Comparison of ENCODE assay signal across 13 cellular contexts in genomic region chr13:98450012-98450411, GRCh38.
A peak's percentile ranks its signal among the peaks of the same experiment; 100 is the strongest.
DNase-seq lines count a peak whose midpoint lies in the region; ATAC-seq, FAIRE-seq and TF ChIP-seq lines count a peak whose summit lies in the region.
"Had no signal": no experiment of that assay in that cellular context is flagged by ENCODE, and none has a peak within 500 bp of the region (broad histone marks: within the 10 kb centered on the region; RNA-seq: fewer than 3 reads in every experiment).

No MANE protein-coding gene starts in this region.

- H3K23ac ChIP-seq in mesendoderm (ENCODE audit: low read length): no peak overlapping the region

- H3K79me2 ChIP-seq in astrocyte (ENCODE audit: insufficient read depth, low read length) (no peaks in the 10 kb centered on the region), mesendoderm (ENCODE audit: control insufficient read depth, insufficient read depth, low read length) (no peaks in the 10 kb centered on the region), Karpas-422 (ENCODE audit: low read length) (no peaks in the 10 kb centered on the region)

- H2AFZ ChIP-seq in astrocyte (ENCODE audit: low read depth, low read length) (no peak overlapping the region), Karpas-422 (ENCODE audit: low read length) (no peak overlapping the region)

- intact Hi-C loops in left ventricle myocardium inferior (cut with micrococcal nuclease) (loop anchor here (10.0 kb wide), 1 partner anchor 125 kb away; the partner anchor contains the start of gene STK24), left ventricle myocardium superior (cut with micrococcal nuclease) (no loop called here)

- DNase-seq in left ventricle myocardium inferior (no peak), left ventricle myocardium superior (no peak), astrocyte (ENCODE audit: low read depth) (no peak), mesendoderm (no peak), Karpas-422 (no peak), urothelium cell line (ENCODE audit: low spot score) (no peak), NCI-H69 (lab: John Stamatoyannopoulos, UW) (no peak)
- DNase-seq: activated T-cell treated with anti-CD3 and anti-CD28 coated beads, Interleukin-2, amount 50 U/mL, for 4 hours; AML-193; brain microvascular endothelial cell; HCEC 1CT had no signal

- H3K36me3 ChIP-seq in left ventricle myocardium inferior: peaks cover 39% of the 10 kb centered on the region
- H3K36me3 ChIP-seq in astrocyte (ENCODE audit: insufficient read depth, low read length): peaks cover 20% of the 10 kb centered on the region
- H3K36me3 ChIP-seq in mesendoderm (ENCODE audit: control insufficient read depth, insufficient read depth, low read length): peaks cover 5% of the 10 kb centered on the region
- no peaks in the 10 kb centered on the region for H3K36me3 ChIP-seq in urinary bladder (ENCODE audit: insufficient read depth)
- peaks cover 6% of the 10 kb centered on the region; the same call in 1 of the 2 replicates for H3K36me3 ChIP-seq in Karpas-422 (ENCODE audit: insufficient read depth, low read length)

- H2BK15ac ChIP-seq in mesendoderm (replicated peaks; ENCODE audit: low read depth): no peak overlapping the region

- H3K27me3 Mint-ChIP-seq in astrocyte (ENCODE audit: low read depth, unreplicated experiment): no peaks in the 10 kb centered on the region

- ATAC-seq in left ventricle myocardium superior: no peak

- no peaks in the 10 kb centered on the region for H3K9me3 Mint-ChIP-seq in astrocyte (ENCODE audit: unreplicated experiment)
- H3K9me3 Mint-ChIP-seq: activated T-cell treated with anti-CD3 and anti-CD28 coated beads, Interleukin-2, amount 50 U/mL, for 4 hours had no signal

- H2BK5ac ChIP-seq in mesendoderm (ENCODE audit: low read length): no peak overlapping the region

- no peak overlapping the region for H2BK120ac ChIP-seq in mesendoderm (ENCODE audit: low read depth, low read length)

- no peaks in the 10 kb centered on the region for H3K27me3 ChIP-seq in left ventricle myocardium inferior (ENCODE audit: low read depth)
- H3K27me3 ChIP-seq in astrocyte (ENCODE audit: insufficient read depth, low read length): no peaks in the 10 kb centered on the region
- no peaks in the 10 kb centered on the region for H3K27me3 ChIP-seq in mesendoderm (ENCODE audit: insufficient read depth, low read length, poor library complexity)
- H3K27me3 ChIP-seq in Karpas-422 (ENCODE audit: low read length): no peaks in the 10 kb centered on the region
- H3K27me3 ChIP-seq: brain microvascular endothelial cell had no signal

- H3K4ac ChIP-seq in mesendoderm (ENCODE audit: low read depth, low read length): no peak overlapping the region

- H3K27ac Mint-ChIP-seq in astrocyte (ENCODE audit: unreplicated experiment): peak overlapping the region; percentile 62

- H3K18ac ChIP-seq in mesendoderm (ENCODE audit: low read length): no peak overlapping the region

- peaks cover 38% of the 10 kb centered on the region for H3K4me1 Mint-ChIP-seq in astrocyte (ENCODE audit: low read depth, unreplicated experiment)

- no peak for TF ChIP-seq CTCF in left ventricle myocardium inferior (IDR thresholded peaks at IDR 0.05; ENCODE audit: borderline replicate concordance)
- TF ChIP-seq CTCF in astrocyte (IDR thresholded peaks at IDR 0.05; ENCODE audit: insufficient read depth, low read depth, low read length): no peak

- no peaks in the 10 kb centered on the region for H3K9me2 ChIP-seq in Karpas-422 (replicated peaks; ENCODE audit: insufficient read depth, low read length)

- H3K9ac ChIP-seq in astrocyte (ENCODE audit: low read length) (no peak overlapping the region), mesendoderm (ENCODE audit: low read length) (no peak overlapping the region), Karpas-422 (ENCODE audit: low read length) (no peak overlapping the region)

- H3K9me3 ChIP-seq in left ventricle myocardium inferior (replicated peaks): no peaks in the 10 kb centered on the region
- no peaks in the 10 kb centered on the region for H3K9me3 ChIP-seq in astrocyte (ENCODE audit: insufficient read depth, low read depth, low read length)
- H3K9me3 ChIP-seq in Karpas-422 (ENCODE audit: low read length): no peaks in the 10 kb centered on the region

- H3K4me3 ChIP-seq in left ventricle myocardium inferior: no peak overlapping the region
- no peak overlapping the region for H3K4me3 ChIP-seq in astrocyte (ENCODE audit: insufficient read depth, low read depth, low read length)
- no peak overlapping the region for H3K4me3 ChIP-seq in mesendoderm (ENCODE audit: low read length)
- no peak overlapping the region for H3K4me3 ChIP-seq in urinary bladder (ENCODE audit: low read depth, low read length)
- H3K4me3 ChIP-seq in Karpas-422 (ENCODE audit: low read length): no peak overlapping the region

- no peak overlapping the region for H2AK5ac ChIP-seq in mesendoderm (ENCODE audit: low read length)

- no CpG with 5 or more reads among the region's 1 CpG for WGBS in mesendoderm (ENCODE audit: extremely low coverage, insufficient coverage, low lambda C conversion rate)
- 16% methylated on average over 1 of the region's 1 CpG for WGBS in urinary bladder

- no peak overlapping the region for H4K5ac ChIP-seq in mesendoderm (ENCODE audit: low read length)

- H3K4me2 ChIP-seq in astrocyte (ENCODE audit: low read length) (no peak overlapping the region), mesendoderm (ENCODE audit: low read length) (no peak overlapping the region), Karpas-422 (ENCODE audit: low read depth, low read length, poor library complexity, severe bottlenecking) (no peak overlapping the region)

- H4K8ac ChIP-seq in mesendoderm (ENCODE audit: low read depth, low read length): no peak overlapping the region

- FAIRE-seq in astrocyte (lab: Jason Lieb, UNC) (no peak), urothelium cell line (lab: Jason Lieb, UNC) (no peak)
- FAIRE-seq: TTC549 had no signal

- no peak overlapping the region for H3K56ac ChIP-seq in mesendoderm (ENCODE audit: low read length)

- peaks cover 6% of the 10 kb centered on the region for H3K79me1 ChIP-seq in mesendoderm (ENCODE audit: low read length)

- peaks cover 24% of the 10 kb centered on the region for H3K36me3 Mint-ChIP-seq in astrocyte (ENCODE audit: low read depth, unreplicated experiment)

- H3K4me1 ChIP-seq in left ventricle myocardium inferior (peaks cover 81% of the 10 kb centered on the region), astrocyte (ENCODE audit: insufficient read depth, low read length) (peaks cover 35% of the 10 kb centered on the region), mesendoderm (ENCODE audit: control insufficient read depth, low read depth, low read length) (peaks cover 5% of the 10 kb centered on the region), urinary bladder (ENCODE audit: insufficient read depth) (no peaks in the 10 kb centered on the region), Karpas-422 (ENCODE audit: low read length) (peaks cover 13% of the 10 kb centered on the region)

- no peak overlapping the region for H3K4me3 Mint-ChIP-seq in astrocyte (ENCODE audit: unreplicated experiment)
- H3K4me3 Mint-ChIP-seq: activated T-cell treated with anti-CD3 and anti-CD28 coated beads, Interleukin-2, amount 50 U/mL, for 4 hours had no signal

- H4K20me1 ChIP-seq in astrocyte (ENCODE audit: insufficient read depth, low read length) (peaks cover 53% of the 10 kb centered on the region), Karpas-422 (ENCODE audit: insufficient read depth, low read depth, low read length) (0 out of 2 replicates have a peak, but pooled peaks cover 3% of the 10 kb centered on the region)

- H3K27ac ChIP-seq in left ventricle myocardium inferior (replicated peaks): peak overlapping the region; percentile 86
- peak overlapping the region; percentile 12 for H3K27ac ChIP-seq in astrocyte (ENCODE audit: low read depth, low read length)
- H3K27ac ChIP-seq in mesendoderm (ENCODE audit: low read depth, low read length): peak overlapping the region; percentile 53
- peak overlapping the region; percentile 77 for H3K27ac ChIP-seq in urinary bladder (ENCODE audit: low read depth)
- no peak overlapping the region for H3K27ac ChIP-seq in Karpas-422 (ENCODE audit: low read length)
